In genomic region chr3:51408813-51409212, GRCh38 we compare ENCODE assay signal across 23 cellular contexts.
"Had no signal": no experiment of that assay in that cellular context is flagged by ENCODE, and none has a peak within 500 bp of the region (broad histone marks: within the 10 kb centered on the region; RNA-seq: fewer than 3 reads in every experiment).

No MANE protein-coding gene starts in this region.

- H3K9me3 Mint-ChIP-seq: activated CD4-positive, alpha-beta T cell treated with anti-CD3 and anti-CD28 coated beads, Interleukin-2, amount 10 ng/mL, durations not matched to agents 7 days and 5 days; activated CD8-positive, alpha-beta T cell treated with anti-CD3 and anti-CD28 coated beads for 36 hours; activated naive CD8-positive, alpha-beta T cell treated with anti-CD3 and anti-CD28 coated beads, Interleukin-2, amount 50 U/mL, for 24 hours; endodermal cell; memory B cell; naive thymus-derived CD8-positive, alpha-beta T cell had no signal

- H3K4me1 Mint-ChIP-seq: endodermal cell, memory B cell had no signal

- H3K4me3 ChIP-seq: esophagus squamous epithelium, hepatocyte, right atrium auricular region, SK-N-MC, tibial artery had no signal

- H3K4me3 Mint-ChIP-seq: activated CD4-positive, alpha-beta T cell treated with anti-CD3 and anti-CD28 coated beads, Interleukin-2, amount 10 ng/mL, durations not matched to agents 7 days and 5 days; activated CD8-positive, alpha-beta T cell treated with anti-CD3 and anti-CD28 coated beads for 36 hours; activated naive CD8-positive, alpha-beta T cell treated with anti-CD3 and anti-CD28 coated beads, Interleukin-2, amount 50 U/mL, for 24 hours; endodermal cell; memory B cell; naive thymus-derived CD8-positive, alpha-beta T cell had no signal

- H3K27me3 ChIP-seq: esophagus squamous epithelium, hepatocyte, right atrium auricular region, tibial artery had no signal

- H3K4me1 ChIP-seq: esophagus squamous epithelium, right atrium auricular region, tibial artery had no signal

- H3K9me3 ChIP-seq: esophagus squamous epithelium, right atrium auricular region, tibial artery had no signal

- H3K27me3 Mint-ChIP-seq: activated CD4-positive, alpha-beta T cell treated with anti-CD3 and anti-CD28 coated beads, Interleukin-2, amount 10 ng/mL, durations not matched to agents 7 days and 5 days; activated CD8-positive, alpha-beta T cell treated with anti-CD3 and anti-CD28 coated beads for 36 hours; activated naive CD8-positive, alpha-beta T cell treated with anti-CD3 and anti-CD28 coated beads, Interleukin-2, amount 50 U/mL, for 24 hours; memory B cell; naive thymus-derived CD8-positive, alpha-beta T cell had no signal

- ATAC-seq: activated CD8-positive, alpha-beta T cell treated with anti-CD3 and anti-CD28 coated beads for 36 hours; activated naive CD8-positive, alpha-beta T cell treated with anti-CD3 and anti-CD28 coated beads, Interleukin-2, amount 50 U/mL, for 24 hours; naive thymus-derived CD8-positive, alpha-beta T cell; stimulated activated naive CD8-positive, alpha-beta T cell treated with anti-CD3 and anti-CD28 coated beads, Interleukin-15, Interleukin-2, amounts not matched to agents 100 U/mL and 50 U/mL, for 24 hours had no signal

- H3K27ac ChIP-seq: esophagus squamous epithelium, hepatocyte, right atrium auricular region, SK-N-MC, tibial artery, VCaP had no signal

- H3K27ac Mint-ChIP-seq: activated CD4-positive, alpha-beta T cell treated with anti-CD3 and anti-CD28 coated beads, Interleukin-2, amount 10 ng/mL, durations not matched to agents 7 days and 5 days; activated naive CD8-positive, alpha-beta T cell treated with anti-CD3 and anti-CD28 coated beads, Interleukin-2, amount 50 U/mL, for 24 hours; endodermal cell; memory B cell had no signal

- DNase-seq: activated CD4-positive, alpha-beta T cell treated with anti-CD3 and anti-CD28 coated beads, Interleukin-2, amount 10 ng/mL, durations not matched to agents 7 days and 5 days; activated CD8-positive, alpha-beta T cell treated with anti-CD3 and anti-CD28 coated beads for 36 hours; activated effector memory CD4-positive, alpha-beta T cell treated with Interleukin-2 at 50 U/mL for 16 hours; activated naive CD4-positive, alpha-beta T cell treated with anti-CD3 and anti-CD28 coated beads, Interleukin-2, amount 50 U/mL, for 16 hours; activated naive CD8-positive, alpha-beta T cell treated with anti-CD3 and anti-CD28 coated beads, Interleukin-2, amount 50 U/mL, for 24 hours; activated T-cell treated with anti-CD3 and anti-CD28 coated beads, Interleukin-2, amount 50 U/mL, for 48 hours; amygdala; central memory CD4-positive, alpha-beta T cell; endodermal cell; esophagus squamous epithelium; foreskin melanocyte; islet precursor cell; midbrain; naive thymus-derived CD8-positive, alpha-beta T cell; stimulated activated naive CD8-positive, alpha-beta T cell treated with anti-CD3 and anti-CD28 coated beads, Interleukin-15, Interleukin-2, amounts not matched to agents 100 U/mL and 50 U/mL, for 24 hours; substantia nigra; T-helper 9 cell; tibial artery had no signal
